8 cellular contexts compared by ENCODE assay signal in the genomic region with DNA sequence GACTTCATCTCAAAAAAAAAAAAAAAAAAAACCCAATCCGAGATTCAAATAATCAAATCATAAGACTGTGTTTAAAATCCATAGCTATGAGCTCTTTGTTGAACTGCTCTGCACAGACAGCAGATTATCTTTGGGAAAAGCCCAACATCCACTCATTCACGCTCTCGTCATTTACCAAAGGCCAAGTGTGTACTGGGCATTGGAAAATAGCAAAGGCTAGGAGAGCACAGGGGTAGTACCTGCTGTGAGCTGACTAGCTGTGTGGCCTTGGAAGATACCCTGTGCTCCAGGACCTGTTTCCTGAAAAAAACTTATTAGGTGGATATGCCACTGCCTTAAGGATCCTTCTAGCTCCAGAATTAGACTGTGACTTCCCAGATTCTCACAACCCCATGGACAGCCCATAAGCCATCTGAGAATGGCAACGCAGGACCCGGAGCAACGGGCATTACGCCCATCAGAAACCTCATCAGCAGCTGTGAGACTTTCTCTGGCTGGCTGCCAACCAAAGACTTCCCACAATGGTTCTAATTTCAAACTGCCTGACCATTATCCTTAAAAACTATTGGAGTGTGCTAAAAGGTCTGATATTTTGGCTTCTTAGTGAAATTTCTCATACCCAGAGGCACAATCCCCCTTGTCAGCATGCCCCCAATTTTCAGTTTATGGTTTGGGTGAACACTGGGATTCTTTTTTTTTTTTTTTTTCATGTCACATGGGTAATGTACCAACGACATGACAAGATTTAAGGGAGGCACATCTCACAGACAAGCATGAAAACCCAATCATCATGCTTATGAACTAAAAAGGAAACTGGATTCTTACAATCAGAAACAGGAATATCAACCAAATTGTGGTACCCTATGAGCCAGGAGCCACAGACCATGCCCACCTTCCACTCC. TPM values are rescaled to one million over a fixed set of nuclear protein-coding genes. Genes with fewer than 3 reads are reported as not detected.
DNase-seq lines count a peak whose midpoint lies in the region; ATAC-seq, FAIRE-seq and TF ChIP-seq lines count a peak whose summit lies in the region.

No MANE protein-coding gene starts in this region.

- H3K36me3 ChIP-seq in mucosa of descending colon (ENCODE audit: low read depth), result no peaks in the 10 kb centered on the region

- DNase-seq in Calu3 (peak; percentile 25), NCI-H2107 (lab: John Stamatoyannopoulos, UW) (peak; percentile 43), chondrocyte (ENCODE audit: low spot score) (no peak), mucosa of descending colon (peak in 1 of 3 donors; percentile 60), COLO829 (ENCODE audit: low spot score) (no peak), GM12891 (ENCODE audit: insufficient read length, low spot score) (no peak)

- intact Hi-C loops in Calu3 (cut with micrococcal nuclease; ENCODE audit: unreplicated experiment) (no loop called here), mucosa of descending colon (cut with DNase I, micrococcal nuclease) (no loop called here)

- no peak for FAIRE-seq in GM12891 (lab: Jason Lieb, UNC)

- TF ChIP-seq CTCF in Calu3 (IDR thresholded peaks at IDR 0.05; ENCODE audit: unreplicated experiment), result no peak
- no peak for TF ChIP-seq CTCF in chondrocyte (IDR thresholded peaks at IDR 0.05)
- TF ChIP-seq CTCF in mucosa of descending colon (IDR thresholded peaks at IDR 0.05), result no peak

- no peaks in the 10 kb centered on the region for H3K27me3 Mint-ChIP-seq in Calu3 (ENCODE audit: unreplicated experiment)
- H3K27me3 Mint-ChIP-seq in chondrocyte (ENCODE audit: low read depth), result no peaks in the 10 kb centered on the region

- TF ChIP-seq POLR2A in GM12891 (IDR thresholded peaks at IDR 0.05; ENCODE audit: low read depth, low read length), result no peak

- H3K4me3 Mint-ChIP-seq in Calu3 (ENCODE audit: low read depth, unreplicated experiment) (no peak overlapping the region), chondrocyte (ENCODE audit: unreplicated experiment) (no peak overlapping the region)

- no peaks in the 10 kb centered on the region for H3K4me1 Mint-ChIP-seq in Calu3 (ENCODE audit: low read depth, unreplicated experiment)
- peaks cover 30% of the 10 kb centered on the region for H3K4me1 Mint-ChIP-seq in chondrocyte (ENCODE audit: low read depth)

- H3K9me3 Mint-ChIP-seq in Calu3 (ENCODE audit: low read depth, unreplicated experiment), result peaks cover 9% of the 10 kb centered on the region
- peaks cover 8% of the 10 kb centered on the region for H3K9me3 Mint-ChIP-seq in chondrocyte (ENCODE audit: low read depth)

- H3K4me1 ChIP-seq in mucosa of descending colon (ENCODE audit: low read depth), result peaks cover 17% of the 10 kb centered on the region

- CTCF ChIA-PET in Calu3 (lab: Charles Lee), result interaction anchor here (0.6 kb wide), 1 partner anchor 255 kb away, joined by 3 read pairs; no protein-coding TSS in a partner anchor

- ATAC-seq in mucosa of descending colon (peak; percentile 46), HG02852 (IDR thresholded peaks at IDR 0.05; ENCODE audit: unreplicated experiment) (no peak), GM18519 (IDR thresholded peaks at IDR 0.05; ENCODE audit: low FRiP score, unreplicated experiment) (no peak)

- BruUV-seq in Calu3 (replicated peaks; lab: Mats Ljungman, UMichigan), result no TSS peak

- no peak overlapping the region for H3K4me3 ChIP-seq in mucosa of descending colon

- peaks cover 12% of the 10 kb centered on the region for H3K9me3 ChIP-seq in mucosa of descending colon

- H3K36me3 Mint-ChIP-seq in Calu3 (ENCODE audit: insufficient read depth, unreplicated experiment) (peaks cover 18% of the 10 kb centered on the region), chondrocyte (ENCODE audit: low read depth) (peaks cover 6% of the 10 kb centered on the region)

- H3K27ac Mint-ChIP-seq in Calu3 (ENCODE audit: unreplicated experiment) (no peak overlapping the region), chondrocyte (ENCODE audit: unreplicated experiment) (peak overlapping the region; percentile 76)

TF ChIP-seq in GM12891, 5 proteins besides CTCF, POLR2A, EP300 and RAD21:
- TF ChIP-seq POU2F2 (IDR thresholded peaks at IDR 0.05; ENCODE audit: low read depth, low read length) (no peak), SPI1 (IDR thresholded peaks at IDR 0.05; ENCODE audit: low read depth, low read length) (no peak), POLR2AphosphoS5 (IDR thresholded peaks at IDR 0.05; ENCODE audit: low read depth, low read length) (no peak), TAF1 (IDR thresholded peaks at IDR 0.05; ENCODE audit: low read depth, low read length) (no peak), PAX5 (IDR thresholded peaks at IDR 0.05; ENCODE audit: insufficient read depth, low read length, severe bottlenecking) (no peak)

RNA-seq across cellular contexts. Expression of a gene that starts 16.8 kb away (rescaled TPM):
- total RNA-seq in Calu3 (2022), result 47.0 and 49.2 TPM in 2 replicates
- total RNA-seq in chondrocyte, result 39.3 to 41.5 TPM (median 39.9 TPM) in 3 replicates
- total RNA-seq in mucosa of descending colon, result 100 to 1,000 TPM in 2 of 3 donors, 10 to 100 TPM in 1; 66.6 to 153 (median 126) TPM
- polyA plus RNA-seq in GM12891 (2012; ENCODE audit: low read depth, missing spikeins), result 0.82 TPM

Comparison
In these comparisons a context has a peak if more than half of its experiments do, and no peak if none do; other contexts are left out.
1. DNase-seq: peak in Calu3 (single experiment) and NCI-H2107 (single experiment); none in chondrocyte (single experiment), COLO829 (single experiment) and GM12891 (single experiment).